In genomic region chr1:183470147-183470960, GRCh38 we compare ENCODE assay signal across 1 cellular context.
TF ChIP-seq lines count a peak whose summit lies in the region.

No MANE protein-coding gene starts in this region.

TF ChIP-seq in HEK293, 187 proteins besides CTCF, POLR2A, EP300 and RAD21 (continued from another document):
- TF ChIP-seq ZNF280D (tag by site-specific recombination; IDR thresholded peaks at IDR 0.05) (no peak), ZNF37A (tag by site-specific recombination; IDR thresholded peaks at IDR 0.05) (peak; percentile 77), ZNF747 (tag by site-specific recombination; IDR thresholded peaks at IDR 0.05) (no peak), ZIC2 (tag by site-specific recombination; IDR thresholded peaks at IDR 0.05) (peak; percentile 26; the same call in 1 of the 2 replicates), ZNF544 (tag by site-specific recombination; IDR thresholded peaks at IDR 0.05) (no peak), REST (tag by site-specific recombination; IDR thresholded peaks at IDR 0.05) (no peak), ZNF121 (tag by site-specific recombination; IDR thresholded peaks at IDR 0.05) (0 out of 2 replicates have a peak, but pooled peaks have one; percentile 11), GLIS2 (tag by site-specific recombination; IDR thresholded peaks at IDR 0.05) (peak; percentile 66), ZBTB8A (tag by site-specific recombination; IDR thresholded peaks at IDR 0.05) (0 out of 2 replicates have a peak, but pooled peaks have one; percentile 12), ZNF558 (tag by site-specific recombination; IDR thresholded peaks at IDR 0.05) (no peak), HOXA7 (CRISPR knock-in tag; IDR thresholded peaks at IDR 0.05; ENCODE audit: borderline replicate concordance) (no peak), KLF8 (tag by site-specific recombination; IDR thresholded peaks at IDR 0.05) (peak; percentile 61), PRDM1 (tag by site-specific recombination; IDR thresholded peaks at IDR 0.05) (no peak; the same call in 1 of the 2 replicates), KLF9 (tag by site-specific recombination; IDR thresholded peaks at IDR 0.05; ENCODE audit: low read depth) (peak; percentile 53; the same call in 1 of the 2 replicates), ZNF335 (tag by site-specific recombination; conservative IDR thresholded peaks at IDR 0.05) (peak; percentile 36; the same call in 1 of the 2 replicates), YY1 (tag by site-specific recombination; IDR thresholded peaks at IDR 0.05) (no peak), ZNF623 (tag by site-specific recombination; IDR thresholded peaks at IDR 0.05) (no peak), PRDM10 (tag by site-specific recombination; IDR thresholded peaks at IDR 0.05) (peak; percentile 91), ZNF707 (tag by site-specific recombination; IDR thresholded peaks at IDR 0.05) (no peak), ZSCAN30 (tag by site-specific recombination; IDR thresholded peaks at IDR 0.05) (peak; percentile 35; the same call in 1 of the 2 replicates), ZBTB21 (tag by site-specific recombination; IDR thresholded peaks at IDR 0.05) (no peak), ZNF169 (tag by site-specific recombination; IDR thresholded peaks at IDR 0.05) (no peak), ZBTB26 (tag by site-specific recombination; optimal IDR thresholded peaks at IDR 0.05) (peak; percentile 18), ZNF366 (tag by site-specific recombination; conservative IDR thresholded peaks at IDR 0.05) (no peak; the same call in 1 of the 2 replicates), ZFHX2 (tag by site-specific recombination; conservative IDR thresholded peaks at IDR 0.05) (peak; percentile 73), ZNF639 (tag by site-specific recombination; IDR thresholded peaks at IDR 0.05) (no peak), BCL11B (tag by site-specific recombination; IDR thresholded peaks at IDR 0.05; ENCODE audit: low read depth) (no peak), ZNF654 (tag by site-specific recombination; IDR thresholded peaks at IDR 0.05; ENCODE audit: low read depth) (peak; percentile 71), ZNF433 (tag by site-specific recombination; IDR thresholded peaks at IDR 0.05; ENCODE audit: low read depth) (no peak), ZNF341 (tag by site-specific recombination; IDR thresholded peaks at IDR 0.05; ENCODE audit: low read depth) (no peak), ZNF146 (tag by site-specific recombination; IDR thresholded peaks at IDR 0.05) (no peak), KLF1 (tag by site-specific recombination; IDR thresholded peaks at IDR 0.05) (0 out of 2 replicates have a peak, but pooled peaks have one; percentile 26), ZNF677 (tag by site-specific recombination; IDR thresholded peaks at IDR 0.05) (no peak), ZBTB20 (tag by site-specific recombination; IDR thresholded peaks at IDR 0.05) (no peak)
TF ChIP-seq in HEK293: peak in this region for 27.
